11 cellular contexts compared by ENCODE assay signal in genomic region chr17:50184057-50184456, GRCh38. TPM values are rescaled to one million over a fixed set of nuclear protein-coding genes. Genes with fewer than 3 reads are reported as not detected.
DNase-seq lines count a peak whose midpoint lies in the region; TF ChIP-seq lines count a peak whose summit lies in the region.
"Had no signal": no experiment of that assay in that cellular context is flagged by ENCODE, and none has a peak within 500 bp of the region (broad histone marks: within the 10 kb centered on the region; RNA-seq: fewer than 3 reads in every experiment).

No MANE protein-coding gene starts in this region.

- TF ChIP-seq CTCF in WERI-Rb-1 (IDR thresholded peaks at IDR 0.05; ENCODE audit: low read depth, low read length), result 0 out of 2 replicates have a peak, but pooled peaks have one; percentile 4
- peak; percentile 12 for TF ChIP-seq CTCF in hepatocyte (IDR thresholded peaks at IDR 0.05; ENCODE audit: poor library complexity)
- peak; percentile 59 for TF ChIP-seq CTCF in type B pancreatic cell (conservative IDR thresholded peaks at IDR 0.05)

- H3K4me3 ChIP-seq in WERI-Rb-1 (ENCODE audit: low read depth, low read length), result no peak overlapping the region
- no peak overlapping the region for H3K4me3 ChIP-seq in hepatocyte

- H3K9me3 ChIP-seq in WERI-Rb-1 (ENCODE audit: severe bottlenecking), result no peaks in the 10 kb centered on the region
- no peaks in the 10 kb centered on the region for H3K9me3 ChIP-seq in hepatocyte (ENCODE audit: low read depth)

- H3K4me2 ChIP-seq in hepatocyte, result no peak overlapping the region

- no peaks in the 10 kb centered on the region for H3K27me3 ChIP-seq in WERI-Rb-1 (ENCODE audit: insufficient read depth, low read depth, severe bottlenecking)
- H3K27me3 ChIP-seq in hepatocyte, result no peaks in the 10 kb centered on the region

- peaks cover 70% of the 10 kb centered on the region for H3K27me3 Mint-ChIP-seq in activated naive CD4-positive, alpha-beta T cell treated with anti-CD3 and anti-CD28 coated beads, Interleukin-2, amount 10 ng/mL, durations not matched to agents 7 days and 5 days
- peaks cover 9% of the 10 kb centered on the region for H3K27me3 Mint-ChIP-seq in type B pancreatic cell

- H3K4me1 Mint-ChIP-seq in activated naive CD4-positive, alpha-beta T cell treated with anti-CD3 and anti-CD28 coated beads, Interleukin-2, amount 10 ng/mL, durations not matched to agents 7 days and 5 days, result peaks cover 27% of the 10 kb centered on the region
- H3K4me1 Mint-ChIP-seq in type B pancreatic cell (ENCODE audit: unreplicated experiment), result peaks cover 28% of the 10 kb centered on the region

- WGBS in hepatocyte (ENCODE audit: low lambda C conversion rate, missing lambda C conversion rate), result 56% methylated on average over 8 of the region's 8 CpGs

- H3K36me3 Mint-ChIP-seq in activated naive CD4-positive, alpha-beta T cell treated with anti-CD3 and anti-CD28 coated beads, Interleukin-2, amount 10 ng/mL, durations not matched to agents 7 days and 5 days, result no peaks in the 10 kb centered on the region
- no peaks in the 10 kb centered on the region for H3K36me3 Mint-ChIP-seq in type B pancreatic cell

- H3K79me2 ChIP-seq in hepatocyte, result no peaks in the 10 kb centered on the region

- H3K27ac ChIP-seq in WERI-Rb-1, result no peak overlapping the region
- H3K27ac ChIP-seq in hepatocyte, result peak overlapping the region; percentile 63

- no peaks in the 10 kb centered on the region for H3K9me2 ChIP-seq in hepatocyte (replicated peaks; ENCODE audit: insufficient read depth)

- CTCF ChIA-PET in activated naive CD4-positive, alpha-beta T cell treated with anti-CD3 and anti-CD28 coated beads, Interleukin-2, amount 10 ng/mL, durations not matched to agents 7 days and 5 days (lab: Charles Lee), result no interaction called here

- peaks cover under 1% of the 10 kb centered on the region for H3K4me1 ChIP-seq in hepatocyte (ENCODE audit: insufficient read depth)

- no peak overlapping the region for H2AFZ ChIP-seq in hepatocyte

- peak overlapping the region; percentile 23 for H3K4me3 Mint-ChIP-seq in activated naive CD4-positive, alpha-beta T cell treated with anti-CD3 and anti-CD28 coated beads, Interleukin-2, amount 10 ng/mL, durations not matched to agents 7 days and 5 days
- H3K4me3 Mint-ChIP-seq in type B pancreatic cell, result no peak overlapping the region

- peaks cover 24% of the 10 kb centered on the region for H3K36me3 ChIP-seq in WERI-Rb-1
- H3K36me3 ChIP-seq in hepatocyte (replicated peaks; ENCODE audit: insufficient read depth, low read depth), result no peaks in the 10 kb centered on the region

- H4K20me1 ChIP-seq in hepatocyte (ENCODE audit: insufficient read depth, poor library complexity, severe bottlenecking), result peaks cover 25% of the 10 kb centered on the region

- H3K27ac Mint-ChIP-seq in activated naive CD4-positive, alpha-beta T cell treated with anti-CD3 and anti-CD28 coated beads, Interleukin-2, amount 10 ng/mL, durations not matched to agents 7 days and 5 days, result peak overlapping the region; percentile 19
- no peak overlapping the region for H3K27ac Mint-ChIP-seq in type B pancreatic cell

- no peak for DNase-seq in activated naive CD4-positive, alpha-beta T cell treated with anti-CD3 and anti-CD28 coated beads, Interleukin-2, amount 10 ng/mL, durations not matched to agents 7 days and 5 days
- no peak for DNase-seq in activated naive CD4-positive, alpha-beta T cell (lab: John Stamatoyannopoulos, UW)
- DNase-seq in WERI-Rb-1 (no peak), hepatocyte (ENCODE audit: low spot score) (no peak), type B pancreatic cell (ENCODE audit: extremely low spot score, unreplicated experiment) (no peak), NCI-H1105 (lab: John Stamatoyannopoulos, UW) (no peak), NCI-H524 treated with DMSO at 0.1 percent for 48 hours (lab: John Stamatoyannopoulos, UW) (no peak)
- no peak for DNase-seq in stimulated activated CD4-positive, alpha-beta T cell treated with anti-CD3 and anti-CD28 coated beads, Interleukin-12 subunit alpha, Interleukin-12 subunit beta, amount 100 ng/mL, for 4 hours
- DNase-seq: activated gamma-delta T cell, DND-41, NCI-H345 had no signal

- no peaks in the 10 kb centered on the region for H3K9me3 Mint-ChIP-seq in activated naive CD4-positive, alpha-beta T cell treated with anti-CD3 and anti-CD28 coated beads, Interleukin-2, amount 10 ng/mL, durations not matched to agents 7 days and 5 days
- H3K9me3 Mint-ChIP-seq in type B pancreatic cell, result no peaks in the 10 kb centered on the region

RNA-seq across cellular contexts. Expression of gene COL1A1, which starts 17.4 kb away (rescaled TPM):
- total RNA-seq in hepatocyte (351 and 1,063 TPM in 2 replicates), type B pancreatic cell (ENCODE audit: low replicate concordance) (31.0 and 201 TPM in 2 replicates)
- polyA plus RNA-seq in hepatocyte, result 5,822 and 6,071 TPM in 2 replicates

RNA-seq across cellular contexts. Expression of gene SGCA, which starts 18.3 kb away (rescaled TPM):
- total RNA-seq in hepatocyte, result 0.37 TPM in 1 of 2 replicates, not detected in the other
- polyA plus RNA-seq in hepatocyte, result 0.83 and 2.2 TPM in 2 replicates
- total RNA-seq in type B pancreatic cell (ENCODE audit: low replicate concordance), result 0.72 TPM in 1 of 2 replicates, not detected in the other

RNA-seq across cellular contexts. Expression of gene PPP1R9B, which starts 33.6 kb away (rescaled TPM):
- total RNA-seq in hepatocyte (22.5 and 26.2 TPM in 2 replicates), type B pancreatic cell (ENCODE audit: low replicate concordance) (45.6 and 51.5 TPM in 2 replicates)
- polyA plus RNA-seq in hepatocyte, result 5.1 and 6.7 TPM in 2 replicates

RNA-seq across cellular contexts. Expression of gene SAMD14, which starts 54.1 kb away (rescaled TPM):
- 2.4 and 3.1 TPM in 2 replicates for total RNA-seq in hepatocyte
- polyA plus RNA-seq in hepatocyte, result 3.1 and 4.2 TPM in 2 replicates
- total RNA-seq in type B pancreatic cell (ENCODE audit: low replicate concordance), result 2.2 and 14.1 TPM in 2 replicates

Comparison
In these comparisons a context has a peak if more than half of its experiments do, and no peak if none do; other contexts are left out.
1. CTCF ChIP-seq: peak in every context shown above with its lines; median percentile 59 in type B pancreatic cell; 12 in hepatocyte; 4 in WERI-Rb-1.